In genomic region chr4:83115000-83115399, GRCh38 we compare ENCODE assay signal across 10 cellular contexts. TPM values are rescaled to one million over a fixed set of nuclear protein-coding genes. Genes with fewer than 3 reads are reported as not detected.
DNase-seq lines count a peak whose midpoint lies in the region; ATAC-seq lines count a peak whose summit lies in the region.
"Had no signal": no experiment of that assay in that cellular context is flagged by ENCODE, and none has a peak within 500 bp of the region (broad histone marks: within the 10 kb centered on the region; RNA-seq: fewer than 3 reads in every experiment).

No MANE protein-coding gene starts in this region.

- DNase-seq in HCEC 1CT (peak; percentile 50), immature natural killer cell (no peak), NCI-H748 treated with DMSO at 0.1 percent for 48 hours (lab: John Stamatoyannopoulos, UW) (no peak), NCI-H2227 treated with DMSO at 0.1 percent for 48 hours (lab: John Stamatoyannopoulos, UW) (no peak), NOMO-1 treated with DMSO at 0.1 percent for 48 hours (lab: John Stamatoyannopoulos, UW; ENCODE audit: unreplicated experiment) (no peak)
- DNase-seq in activated CD8-positive, alpha-beta T cell treated with anti-CD3 and anti-CD28 coated beads, Interleukin-2, amount 10 ng/mL, durations not matched to agents 7 days and 5 days = no peak
- DNase-seq: DMS 273 treated with DMSO at 0.1 percent for 48 hours, NCI-H2107 had no signal

- POLR2A ChIA-PET in activated CD8-positive, alpha-beta T cell treated with anti-CD3 and anti-CD28 coated beads, Interleukin-2, amount 10 ng/mL, durations not matched to agents 7 days and 5 days (lab: Charles Lee) = interaction anchor here (0.7 to 1.9 kb wide), 6 partner anchors 9 to 103 kb away, joined by 3 to 8 read pairs (median 4); no protein-coding TSS in a partner anchor

- no peak for ATAC-seq in activated CD8-positive, alpha-beta T cell treated with anti-CD3 and anti-CD28 coated beads, Interleukin-2, amount 10 ng/mL, durations not matched to agents 7 days and 5 days
- no peak for ATAC-seq in HG03175 (IDR thresholded peaks at IDR 0.05; ENCODE audit: unreplicated experiment)

- peaks cover 55% of the 10 kb centered on the region for H3K4me1 Mint-ChIP-seq in activated CD8-positive, alpha-beta T cell treated with anti-CD3 and anti-CD28 coated beads, Interleukin-2, amount 10 ng/mL, durations not matched to agents 7 days and 5 days (ENCODE audit: low read depth)
- peaks cover 28 to 42% of the 10 kb centered on the region in 2 donors for H3K4me1 Mint-ChIP-seq in immature natural killer cell

- H2AFZ ChIP-seq in ACC112 (ENCODE audit: low read length, unreplicated experiment) = peak overlapping the region; percentile 52

- H3K9me3 Mint-ChIP-seq in activated CD8-positive, alpha-beta T cell treated with anti-CD3 and anti-CD28 coated beads, Interleukin-2, amount 10 ng/mL, durations not matched to agents 7 days and 5 days (ENCODE audit: insufficient read depth) = no peaks in the 10 kb centered on the region
- H3K9me3 Mint-ChIP-seq in immature natural killer cell = no peaks in the 10 kb centered on the region

- H3K36me3 Mint-ChIP-seq in activated CD8-positive, alpha-beta T cell treated with anti-CD3 and anti-CD28 coated beads, Interleukin-2, amount 10 ng/mL, durations not matched to agents 7 days and 5 days (ENCODE audit: low read depth) = peaks cover 32% of the 10 kb centered on the region
- H3K36me3 Mint-ChIP-seq in immature natural killer cell = peaks cover 21 to 37% (median 25%) of the 10 kb centered on the region in 3 donors

- H3K4me3 Mint-ChIP-seq in activated CD8-positive, alpha-beta T cell treated with anti-CD3 and anti-CD28 coated beads, Interleukin-2, amount 10 ng/mL, durations not matched to agents 7 days and 5 days = peak overlapping the region; percentile 89
- peak overlapping the region; percentile 97 to 100 (median 100) for H3K4me3 Mint-ChIP-seq in immature natural killer cell

- no peak overlapping the region; the same call in 1 of the 2 replicates for H3K4me3 ChIP-seq in ACC112 (ENCODE audit: low read depth, low read length)

- CTCF ChIA-PET in activated CD8-positive, alpha-beta T cell treated with anti-CD3 and anti-CD28 coated beads, Interleukin-2, amount 10 ng/mL, durations not matched to agents 7 days and 5 days (lab: Charles Lee) = interaction anchor here (0.6 to 5.8 kb wide), 14 partner anchors 11 to 168 kb away, joined by 3 to 47 read pairs (median 5); no protein-coding TSS in a partner anchor

- H3K4me1 ChIP-seq in ACC112 (ENCODE audit: control insufficient read depth, insufficient read depth, low read length, unreplicated experiment) = peaks cover 18% of the 10 kb centered on the region

- H3K27ac ChIP-seq in ACC112 (ENCODE audit: low read depth, low read length) = no peak overlapping the region

- peak overlapping the region; percentile 86 for H3K27ac Mint-ChIP-seq in activated CD8-positive, alpha-beta T cell treated with anti-CD3 and anti-CD28 coated beads, Interleukin-2, amount 10 ng/mL, durations not matched to agents 7 days and 5 days
- peak overlapping the region; percentile 88 to 99 (median 94) for H3K27ac Mint-ChIP-seq in immature natural killer cell

- H3K27me3 ChIP-seq in ACC112 (ENCODE audit: insufficient read depth, low read length) = no peaks in the 10 kb centered on the region

- no peaks in the 10 kb centered on the region for H3K36me3 ChIP-seq in ACC112 (ENCODE audit: insufficient read depth, low read length)

- no peaks in the 10 kb centered on the region for H3K79me2 ChIP-seq in ACC112 (ENCODE audit: control insufficient read depth, insufficient read depth, low read length, unreplicated experiment)

- H3K27me3 Mint-ChIP-seq in activated CD8-positive, alpha-beta T cell treated with anti-CD3 and anti-CD28 coated beads, Interleukin-2, amount 10 ng/mL, durations not matched to agents 7 days and 5 days (ENCODE audit: low read depth) = no peaks in the 10 kb centered on the region
- peaks cover 7 to 22% (median 15%) of the 10 kb centered on the region in 3 donors for H3K27me3 Mint-ChIP-seq in immature natural killer cell (ENCODE audit: low read depth in 3 of 3)

RNA-seq across cellular contexts. Expression of gene PLAC8, which starts 0.5 kb away (rescaled TPM):
- total RNA-seq in activated CD8-positive, alpha-beta T cell treated with anti-CD3 and anti-CD28 coated beads, Interleukin-2, amount 10 ng/mL, durations not matched to agents 7 days and 5 days = 100 to 1,000 TPM; 193 to 198 TPM
- polyA plus RNA-seq in immature natural killer cell = 1,000 to 10,000 TPM; 1,450 to 1,724 (median 1,466) TPM
